In the genomic region with DNA sequence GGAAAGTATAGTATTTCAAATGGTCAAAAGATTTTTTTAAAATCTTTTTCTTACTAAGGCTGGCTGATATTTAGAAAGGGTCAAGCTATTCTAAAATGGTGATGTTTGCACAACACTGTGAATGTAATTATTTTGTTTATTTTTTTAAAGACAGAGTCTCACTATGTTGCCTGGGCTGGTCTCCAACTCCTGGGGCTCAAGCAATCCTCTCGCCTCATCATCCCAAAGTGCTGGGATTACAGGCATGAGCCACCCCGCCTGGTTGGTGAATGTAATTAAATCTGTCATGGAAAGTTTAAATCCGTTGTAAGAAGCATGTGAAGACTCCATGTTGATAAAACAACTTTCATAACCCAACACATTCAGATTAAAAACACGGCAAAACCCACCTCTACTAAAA, we compare ENCODE assay signal across 10 cellular contexts. TPM values are rescaled to one million over a fixed set of nuclear protein-coding genes. Genes with fewer than 3 reads are reported as not detected.
DNase-seq lines count a peak whose midpoint lies in the region; ATAC-seq and TF ChIP-seq lines count a peak whose summit lies in the region.
"Had no signal": no experiment of that assay in that cellular context is flagged by ENCODE, and none has a peak within 500 bp of the region (broad histone marks: within the 10 kb centered on the region; RNA-seq: fewer than 3 reads in every experiment).

No MANE protein-coding gene starts in this region.

- H3K27me3 ChIP-seq in neural cell (ENCODE audit: insufficient read depth, low read depth, low read length): no peaks in the 10 kb centered on the region

- TF ChIP-seq POLR2A in NB4 (IDR thresholded peaks at IDR 0.05; ENCODE audit: extremely low read depth, insufficient read length): no peak

- POLR2A ChIA-PET in HEK293T (lab: Yijun Ruan, JAX): interaction anchor here (0.9 kb wide), 1 partner anchor 274 kb away, joined by 3 read pairs; a partner anchor contains a TSS

- H3K4me2 ChIP-seq in neural cell (ENCODE audit: low read length): peak overlapping the region; percentile 86

- no peak for TF ChIP-seq RAD21 in neural cell (conservative IDR thresholded peaks at IDR 0.05)

- TF ChIP-seq EP300 in neural cell (conservative IDR thresholded peaks at IDR 0.05; ENCODE audit: poor library complexity, severe bottlenecking): no peak

- no peaks in the 10 kb centered on the region for H3K36me3 ChIP-seq in neural cell (ENCODE audit: insufficient read depth, low read length)

- H3K27ac ChIP-seq in neural cell (ENCODE audit: low read length): no peak overlapping the region
- H3K27ac ChIP-seq: HL-60 had no signal

- H3K9me2 ChIP-seq in neural cell (ENCODE audit: insufficient read depth, low read length): no peaks in the 10 kb centered on the region

- CTCF ChIA-PET in HEK293T (lab: Yijun Ruan, JAX): interaction anchor here (0.6 kb wide), 1 partner anchor 21 kb away, joined by 3 read pairs; no protein-coding TSS in a partner anchor

- no peaks in the 10 kb centered on the region for H3F3A ChIP-seq in neural cell (ENCODE audit: insufficient read depth, low read length, poor library complexity, severe bottlenecking)

- ATAC-seq in HG02759 (IDR thresholded peaks at IDR 0.05; ENCODE audit: unreplicated experiment) (no peak), HG02588 (IDR thresholded peaks at IDR 0.05; ENCODE audit: unreplicated experiment) (no peak)

- TF ChIP-seq CTCF in NB4 (IDR thresholded peaks at IDR 0.05; ENCODE audit: low read depth, low read length) (no peak), neural cell (IDR thresholded peaks at IDR 0.05; ENCODE audit: poor library complexity, severe bottlenecking) (no peak)

- peak overlapping the region; percentile 83 for H3K4me3 ChIP-seq in NB4 (ENCODE audit: low read depth, low read length)
- peak overlapping the region; percentile 87 for H3K4me3 ChIP-seq in neural cell (ENCODE audit: low read length)

- peaks cover 11% of the 10 kb centered on the region for H4K20me1 ChIP-seq in neural cell (ENCODE audit: insufficient read depth)

- DNase-seq in D341Med (ENCODE audit: low spot score) (peak; percentile 29), NB4 (ENCODE audit: low read depth) (no peak), cerebellar cortex (ENCODE audit: low spot score) (peak; percentile 57), HEK293T (ENCODE audit: extremely low spot score) (no peak), foreskin melanocyte (no peak)
- DNase-seq: posterior cingulate gyrus had no signal

- H2AFZ ChIP-seq in neural cell (ENCODE audit: low read depth, low read length): no peak overlapping the region

- H3K9me3 ChIP-seq in neural cell (ENCODE audit: low read length): no peaks in the 10 kb centered on the region

- H3K79me2 ChIP-seq in neural cell (replicated peaks; ENCODE audit: insufficient read depth, low read length): peaks cover 74% of the 10 kb centered on the region

- H3K9ac ChIP-seq in neural cell (ENCODE audit: low read length): peak overlapping the region; percentile 92

TF ChIP-seq in neural cell, 6 proteins besides CTCF, POLR2A, EP300 and RAD21:
- TF ChIP-seq POLR2AphosphoS5 (IDR thresholded peaks at IDR 0.05): no peak
- TF ChIP-seq, protein P1, sequence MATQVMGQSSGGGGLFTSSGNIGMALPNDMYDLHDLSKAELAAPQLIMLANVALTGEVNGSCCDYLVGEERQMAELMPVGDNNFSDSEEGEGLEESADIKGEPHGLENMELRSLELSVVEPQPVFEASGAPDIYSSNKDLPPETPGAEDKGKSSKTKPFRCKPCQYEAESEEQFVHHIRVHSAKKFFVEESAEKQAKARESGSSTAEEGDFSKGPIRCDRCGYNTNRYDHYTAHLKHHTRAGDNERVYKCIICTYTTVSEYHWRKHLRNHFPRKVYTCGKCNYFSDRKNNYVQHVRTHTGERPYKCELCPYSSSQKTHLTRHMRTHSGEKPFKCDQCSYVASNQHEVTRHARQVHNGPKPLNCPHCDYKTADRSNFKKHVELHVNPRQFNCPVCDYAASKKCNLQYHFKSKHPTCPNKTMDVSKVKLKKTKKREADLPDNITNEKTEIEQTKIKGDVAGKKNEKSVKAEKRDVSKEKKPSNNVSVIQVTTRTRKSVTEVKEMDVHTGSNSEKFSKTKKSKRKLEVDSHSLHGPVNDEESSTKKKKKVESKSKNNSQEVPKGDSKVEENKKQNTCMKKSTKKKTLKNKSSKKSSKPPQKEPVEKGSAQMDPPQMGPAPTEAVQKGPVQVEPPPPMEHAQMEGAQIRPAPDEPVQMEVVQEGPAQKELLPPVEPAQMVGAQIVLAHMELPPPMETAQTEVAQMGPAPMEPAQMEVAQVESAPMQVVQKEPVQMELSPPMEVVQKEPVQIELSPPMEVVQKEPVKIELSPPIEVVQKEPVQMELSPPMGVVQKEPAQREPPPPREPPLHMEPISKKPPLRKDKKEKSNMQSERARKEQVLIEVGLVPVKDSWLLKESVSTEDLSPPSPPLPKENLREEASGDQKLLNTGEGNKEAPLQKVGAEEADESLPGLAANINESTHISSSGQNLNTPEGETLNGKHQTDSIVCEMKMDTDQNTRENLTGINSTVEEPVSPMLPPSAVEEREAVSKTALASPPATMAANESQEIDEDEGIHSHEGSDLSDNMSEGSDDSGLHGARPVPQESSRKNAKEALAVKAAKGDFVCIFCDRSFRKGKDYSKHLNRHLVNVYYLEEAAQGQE (IDR thresholded peaks at IDR 0.05; ENCODE audit: borderline replicate concordance): no peak
- no peak for TF ChIP-seq EZH2 (IDR thresholded peaks at IDR 0.05; ENCODE audit: borderline replicate concordance, insufficient read depth, low read length, poor library complexity, severe bottlenecking)
- no peak for TF ChIP-seq SMC3 (conservative IDR thresholded peaks at IDR 0.05; ENCODE audit: poor library complexity)
- no peak for TF ChIP-seq TAF1 (IDR thresholded peaks at IDR 0.05; ENCODE audit: low read depth)
- TF ChIP-seq MXI1 (conservative IDR thresholded peaks at IDR 0.05; ENCODE audit: poor library complexity, severe bottlenecking): no peak

TF ChIP-seq in HEK293T, 16 proteins besides CTCF, POLR2A, EP300 and RAD21:
- TF ChIP-seq FOXM1 (IDR thresholded peaks at IDR 0.05; ENCODE audit: borderline replicate concordance) (no peak), FOXA1 (IDR thresholded peaks at IDR 0.05) (no peak), NFRKB (IDR thresholded peaks at IDR 0.05) (no peak), ZNF384 (IDR thresholded peaks at IDR 0.05) (no peak), TARDBP (IDR thresholded peaks at IDR 0.05) (no peak), ELF4 (IDR thresholded peaks at IDR 0.05) (no peak), CTBP1 (IDR thresholded peaks at IDR 0.05; ENCODE audit: borderline replicate concordance) (no peak; the same call in 1 of the 2 replicates), ARNT (IDR thresholded peaks at IDR 0.05) (no peak), FOXK2 (IDR thresholded peaks at IDR 0.05) (no peak), LEF1 (IDR thresholded peaks at IDR 0.05; ENCODE audit: borderline replicate concordance) (no peak), L3MBTL2 (conservative IDR thresholded peaks at IDR 0.05) (no peak), SP1 (IDR thresholded peaks at IDR 0.05) (no peak), SUZ12 (IDR thresholded peaks at IDR 0.05) (no peak), BHLHE40 (IDR thresholded peaks at IDR 0.05; ENCODE audit: borderline replicate concordance) (no peak), HDGF (IDR thresholded peaks at IDR 0.05; ENCODE audit: borderline replicate concordance) (no peak)
- TF ChIP-seq, protein P2, sequence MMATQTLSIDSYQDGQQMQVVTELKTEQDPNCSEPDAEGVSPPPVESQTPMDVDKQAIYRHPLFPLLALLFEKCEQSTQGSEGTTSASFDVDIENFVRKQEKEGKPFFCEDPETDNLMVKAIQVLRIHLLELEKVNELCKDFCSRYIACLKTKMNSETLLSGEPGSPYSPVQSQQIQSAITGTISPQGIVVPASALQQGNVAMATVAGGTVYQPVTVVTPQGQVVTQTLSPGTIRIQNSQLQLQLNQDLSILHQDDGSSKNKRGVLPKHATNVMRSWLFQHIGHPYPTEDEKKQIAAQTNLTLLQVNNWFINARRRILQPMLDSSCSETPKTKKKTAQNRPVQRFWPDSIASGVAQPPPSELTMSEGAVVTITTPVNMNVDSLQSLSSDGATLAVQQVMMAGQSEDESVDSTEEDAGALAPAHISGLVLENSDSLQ (IDR thresholded peaks at IDR 0.05): no peak

RNA-seq across cellular contexts. Expression of a gene that starts 2.6 kb away (rescaled TPM):
- polyA plus RNA-seq in neural cell: 84.7 and 89.9 TPM in 2 replicates
- polyA minus RNA-seq in neural cell: 120 and 127 TPM in 2 replicates

Comparison
In these comparisons a context has a peak if more than half of its experiments do, and no peak if none do; other contexts are left out.
1. DNase-seq: peak in D341Med (single experiment) and cerebellar cortex (single experiment); none in NB4 (single experiment), HEK293T (single experiment) and foreskin melanocyte (single experiment).